Comparison of ENCODE assay signal across 8 cellular contexts in genomic region chr2:221574231-221574570, GRCh38. TPM values are rescaled to one million over a fixed set of nuclear protein-coding genes. Genes with fewer than 3 reads are reported as not detected.
DNase-seq lines count a peak whose midpoint lies in the region; TF ChIP-seq lines count a peak whose summit lies in the region.

No MANE protein-coding gene starts in this region.

- H3K9me3 ChIP-seq in HUES64 (ENCODE audit: insufficient read depth, low read depth, low read length) = no peaks in the 10 kb centered on the region

- POLR2A ChIA-PET in AG04449 (lab: Yijun Ruan, JAX) = interaction anchor here (1.1 to 1.5 kb wide), 2 partner anchors 727 to 1469 kb away, joined by 3 read pairs; no protein-coding TSS in a partner anchor

- no peak for TF ChIP-seq CTCF in AG04449 (IDR thresholded peaks at IDR 0.05; ENCODE audit: insufficient read depth, low read length, missing control alignments)
- no peak for TF ChIP-seq CTCF in dorsolateral prefrontal cortex (IDR thresholded peaks at IDR 0.05 in 54 of 56, conservative IDR thresholded peaks at IDR 0.05 in 2 of 56; ENCODE audit: low read depth in 1 of 56, partially characterized antibody in 56 of 56)
- no peak for TF ChIP-seq CTCF in nephron (IDR thresholded peaks at IDR 0.05; ENCODE audit: unreplicated experiment in 3 of 3)

- H3K4me1 Mint-ChIP-seq in nephron = peaks cover 14% of the 10 kb centered on the region

- no peaks in the 10 kb centered on the region for H3K36me3 Mint-ChIP-seq in nephron (ENCODE audit: low read depth)

- H3K4me1 ChIP-seq in HUES64 (ENCODE audit: insufficient read depth, low read length) = peaks cover 18% of the 10 kb centered on the region

- 30% methylated on average over 7 of the region's 7 CpGs for whole genome bisulfite sequencing in HUES64

- peak overlapping the region; percentile 87 to 94 (median 91) for H3K4me3 Mint-ChIP-seq in nephron

- no peak for DNase-seq in AG04449 (ENCODE audit: low read depth, low spot score)
- no peak for DNase-seq in dorsolateral prefrontal cortex
- DNase-seq in epidermal melanocyte (ENCODE audit: insufficient read length, low spot score) = no peak
- no peak for DNase-seq in effector CD8-positive, alpha-beta T cell (lab: John Stamatoyannopoulos, UW)
- no peak for DNase-seq in hippocampal formation (lab: John Stamatoyannopoulos, UW)
- DNase-seq in substantia nigra (lab: John Stamatoyannopoulos, UW) = no peak

- CTCF ChIA-PET in AG04449 (lab: Yijun Ruan, JAX) = interaction anchor here (0.8 to 6.3 kb wide), 18 partner anchors 8 to 1836 kb away, joined by 3 to 62 read pairs (median 4); no protein-coding TSS in a partner anchor

- H3K27ac ChIP-seq in HUES64 (ENCODE audit: low read depth, low read length) (no peak overlapping the region), dorsolateral prefrontal cortex (peak overlapping the region in 40 of 59 donors; percentile 11 to 94 (median 84)), substantia nigra (ENCODE audit: low read depth, low read length, poor library complexity, severe bottlenecking) (no peak overlapping the region)

- peak overlapping the region; percentile 82 to 97 (median 87) for H3K27ac Mint-ChIP-seq in nephron

- peaks cover 19% of the 10 kb centered on the region for H3K27me3 Mint-ChIP-seq in nephron (ENCODE audit: low read depth)

- no peaks in the 10 kb centered on the region for H3K36me3 ChIP-seq in HUES64 (ENCODE audit: insufficient read depth, low read length)

- H3K9me3 Mint-ChIP-seq in nephron = no peaks in the 10 kb centered on the region

- H3K9ac ChIP-seq in HUES64 (ENCODE audit: low read depth, low read length) = peak overlapping the region; percentile 58; the same call in 1 of the 2 replicates

- H3K27me3 ChIP-seq in HUES64 (ENCODE audit: insufficient read depth, low read length) (peaks cover 53% of the 10 kb centered on the region), dorsolateral prefrontal cortex (peaks cover 0 to 43% (median 3%) of the 10 kb centered on the region in 45 donors)

- H3K4me3 ChIP-seq in AG04449 (ENCODE audit: low read depth, low read length) (peak overlapping the region; percentile 87), HUES64 (ENCODE audit: low read length) (peak overlapping the region; percentile 84), dorsolateral prefrontal cortex (peak overlapping the region; percentile 49 to 94 (median 83))

- intact Hi-C loops in dorsolateral prefrontal cortex (cut with DNase I) = loop anchor here (5.0 kb wide), 2 partner anchors 393 to 1837 kb away; no protein-coding TSS in a partner anchor

RNA-seq across cellular contexts. Expression of gene EPHA4, which starts 2.1 kb away (rescaled TPM):
- polyA plus RNA-seq in HUES64 (2013, experiment 1 of 2) = 31.6 TPM
- 48.9 TPM for polyA plus RNA-seq in HUES64 (2013, experiment 2 of 2)
- total RNA-seq in dorsolateral prefrontal cortex = 100 to 1,000 TPM in 117 of 120 experiments, 10 to 100 TPM in 3; 61.1 to 341 (median 199) TPM

Comparison
In these comparisons a context has a peak if more than half of its experiments do, and no peak if none do; other contexts are left out.
1. H3K27ac ChIP-seq: peak in dorsolateral prefrontal cortex (40 of 59); none in HUES64 (single experiment) and substantia nigra (single experiment).
2. Peak in every context shown above with its lines, with median percentiles within 50 percentile points of each other: H3K4me3 ChIP-seq.